ENCODE assay signal across 11 cellular contexts in genomic region chr19:1923319-1923718, GRCh38. TPM values are rescaled to one million over a fixed set of nuclear protein-coding genes. Genes with fewer than 3 reads are reported as not detected.
DNase-seq lines count a peak whose midpoint lies in the region; ATAC-seq and TF ChIP-seq lines count a peak whose summit lies in the region.
"Had no signal": no experiment of that assay in that cellular context is flagged by ENCODE, and none has a peak within 500 bp of the region (broad histone marks: within the 10 kb centered on the region; RNA-seq: fewer than 3 reads in every experiment).

No MANE protein-coding gene starts in this region.

- no peaks in the 10 kb centered on the region for H3K9me3 ChIP-seq in Peyer's patch

- TF ChIP-seq CTCF in Peyer's patch (IDR thresholded peaks at IDR 0.05): no peak

- peak overlapping the region; percentile 22 for H3K27ac Mint-ChIP-seq in activated naive CD8-positive, alpha-beta T cell treated with anti-CD3 and anti-CD28 coated beads, Interleukin-2, amount 50 U/mL, for 24 hours

- H3K4me3 Mint-ChIP-seq in activated naive CD8-positive, alpha-beta T cell treated with anti-CD3 and anti-CD28 coated beads, Interleukin-2, amount 50 U/mL, for 24 hours: no peak overlapping the region

- H3K4me1 ChIP-seq in Peyer's patch: no peaks in the 10 kb centered on the region

- H3K4me1 Mint-ChIP-seq in activated naive CD8-positive, alpha-beta T cell treated with anti-CD3 and anti-CD28 coated beads, Interleukin-2, amount 50 U/mL, for 24 hours: peaks cover 9% of the 10 kb centered on the region

- no peaks in the 10 kb centered on the region for H3K27me3 ChIP-seq in Peyer's patch

- DNase-seq in activated T-cell treated with anti-CD3 and anti-CD28 coated beads, Interleukin-2, amount 50 U/mL, for 1 hour: peak; percentile 52
- DNase-seq in activated T-cell treated with anti-CD3 and anti-CD28 coated beads for 4 hours (no peak), Peyer's patch (peak in 2 of 3 donors; percentile 68 to 73), hepatic stellate cell (ENCODE audit: low spot score) (no peak)
- DNase-seq in activated naive CD8-positive, alpha-beta T cell treated with anti-CD3 and anti-CD28 coated beads, Interleukin-2, amount 50 U/mL, for 24 hours: no peak
- DNase-seq in stimulated activated naive CD8-positive, alpha-beta T cell treated with anti-CD3 and anti-CD28 coated beads, Interleukin-15, Interleukin-2, amounts not matched to agents 100 U/mL and 50 U/mL, for 24 hours: no peak
- DNase-seq: ACHN, midbrain, NCI-H2107 had no signal

- ATAC-seq in activated naive CD8-positive, alpha-beta T cell treated with anti-CD3 and anti-CD28 coated beads, Interleukin-2, amount 50 U/mL, for 24 hours: peak; percentile 61
- ATAC-seq in stimulated activated naive CD8-positive, alpha-beta T cell treated with anti-CD3 and anti-CD28 coated beads, Interleukin-15, Interleukin-2, amounts not matched to agents 100 U/mL and 50 U/mL, for 24 hours: peak; percentile 70
- ATAC-seq in HG03039 (IDR thresholded peaks at IDR 0.05; ENCODE audit: unreplicated experiment): no peak
- ATAC-seq in HG03196 (IDR thresholded peaks at IDR 0.05; ENCODE audit: unreplicated experiment): no peak

- H3K27me3 Mint-ChIP-seq in activated naive CD8-positive, alpha-beta T cell treated with anti-CD3 and anti-CD28 coated beads, Interleukin-2, amount 50 U/mL, for 24 hours: no peaks in the 10 kb centered on the region

- TF ChIP-seq POLR2A in Peyer's patch (IDR thresholded peaks at IDR 0.05): no peak

- H3K27ac ChIP-seq in Peyer's patch: peak overlapping the region in 1 of 4 donors; percentile 69

- no peaks in the 10 kb centered on the region for H3K9me3 Mint-ChIP-seq in activated naive CD8-positive, alpha-beta T cell treated with anti-CD3 and anti-CD28 coated beads, Interleukin-2, amount 50 U/mL, for 24 hours

- H3K36me3 ChIP-seq in Peyer's patch: peaks cover 0 to 52% (median 0%) of the 10 kb centered on the region in 3 donors

- H3K36me3 Mint-ChIP-seq in activated naive CD8-positive, alpha-beta T cell treated with anti-CD3 and anti-CD28 coated beads, Interleukin-2, amount 50 U/mL, for 24 hours (ENCODE audit: low read depth): peaks cover 2% of the 10 kb centered on the region

- no peak overlapping the region for H3K4me3 ChIP-seq in Peyer's patch

RNA-seq across cellular contexts. Expression of gene CSNK1G2, which starts 17.7 kb away (rescaled TPM):
- 100 to 1,000 TPM in 2 of 4 donors, 10 to 100 TPM in 2; 54.5 to 250 (median 103) TPM for total RNA-seq in Peyer's patch

RNA-seq across cellular contexts. Expression of gene ADAT3, which starts 18.1 kb away (rescaled TPM):
- 10 to 100 TPM; 18.2 to 33.3 (median 23.8) TPM for total RNA-seq in Peyer's patch

RNA-seq across cellular contexts. Expression of gene SCAMP4, which starts 18.1 kb away (rescaled TPM):
- total RNA-seq in Peyer's patch: 10 to 100 TPM; 45.4 to 62.6 (median 57.0) TPM

RNA-seq across cellular contexts. Expression of gene ABHD17A, which starts 38.0 kb away (rescaled TPM):
- total RNA-seq in Peyer's patch: 10 to 100 TPM; 52.0 to 95.9 (median 68.4) TPM

RNA-seq across cellular contexts. Expression of gene KLF16, which starts 59.9 kb away (rescaled TPM):
- total RNA-seq in Peyer's patch: 10 to 100 TPM; 10.3 to 18.2 (median 14.8) TPM

Comparison
In these comparisons a context has a peak if more than half of its experiments do, and no peak if none do; other contexts are left out.
1. DNase-seq: peak in activated T-cell treated with anti-CD3 and anti-CD28 coated beads, Interleukin-2, amount 50 U/mL, for 1 hour (single experiment) and Peyer's patch (2 of 3); none in activated T-cell treated with anti-CD3 and anti-CD28 coated beads for 4 hours (single experiment), activated naive CD8-positive, alpha-beta T cell treated with anti-CD3 and anti-CD28 coated beads, Interleukin-2, amount 50 U/mL, for 24 hours (single experiment), stimulated activated naive CD8-positive, alpha-beta T cell treated with anti-CD3 and anti-CD28 coated beads, Interleukin-15, Interleukin-2, amounts not matched to agents 100 U/mL and 50 U/mL, for 24 hours (single experiment) and hepatic stellate cell (single experiment).
2. ATAC-seq: peak in activated naive CD8-positive, alpha-beta T cell treated with anti-CD3 and anti-CD28 coated beads, Interleukin-2, amount 50 U/mL, for 24 hours (single experiment) and stimulated activated naive CD8-positive, alpha-beta T cell treated with anti-CD3 and anti-CD28 coated beads, Interleukin-15, Interleukin-2, amounts not matched to agents 100 U/mL and 50 U/mL, for 24 hours (single experiment); none in HG03039 (single experiment) and HG03196 (single experiment).